ENCODE assay signal across 16 cellular contexts in genomic region chr6:146856296-146856695, GRCh38.
DNase-seq lines count a peak whose midpoint lies in the region; ATAC-seq and TF ChIP-seq lines count a peak whose summit lies in the region.
"Had no signal": no experiment of that assay in that cellular context is flagged by ENCODE, and none has a peak within 500 bp of the region (broad histone marks: within the 10 kb centered on the region; RNA-seq: fewer than 3 reads in every experiment).

No MANE protein-coding gene starts in this region.

- intact Hi-C loops in prostate gland (cut with DNase I): loop anchor here (2.0 to 5.0 kb wide), 4 partner anchors 56 to 429 kb away; partner anchors contain the start of gene STXBP5

- WGBS in prostate gland: 90% methylated on average over 7 of the region's 7 CpGs

- no peaks in the 10 kb centered on the region for H3K27me3 ChIP-seq in prostate gland (replicated peaks; ENCODE audit: insufficient read depth)
- H3K27me3 ChIP-seq: BLaER1 treated with 17β-estradiol and CSF1 and Interleukin-3, amounts not matched to agents 10 nM and 100 nM; heart left ventricle had no signal

- no peak overlapping the region for H3K27ac ChIP-seq in prostate gland
- H3K27ac ChIP-seq: BLaER1 treated with 17β-estradiol and CSF1 and Interleukin-3, amounts not matched to agents 10 nM and 100 nM; heart left ventricle had no signal

- H3K4me1 ChIP-seq in prostate gland (replicated peaks): no peaks in the 10 kb centered on the region

- ATAC-seq in GM18873 (IDR thresholded peaks at IDR 0.05; ENCODE audit: low FRiP score, unreplicated experiment) (peak; percentile 46), HG02642 (IDR thresholded peaks at IDR 0.05; ENCODE audit: poor library complexity, unreplicated experiment) (peak; percentile 44), HG03565 (IDR thresholded peaks at IDR 0.05; ENCODE audit: unreplicated experiment) (peak; percentile 54)
- ATAC-seq: HCT116, heart left ventricle had no signal

- DNase-seq in GM12865 (ENCODE audit: low read depth) (peak; percentile 22), prostate gland (ENCODE audit: low spot score) (no peak), iPS-NIHi7 (ENCODE audit: extremely low spot score) (no peak), NOMO-1 (lab: John Stamatoyannopoulos, UW; ENCODE audit: unreplicated experiment in 2 of 2) (no peak), T1000 (lab: John Stamatoyannopoulos, UW) (no peak)
- DNase-seq: activated B cell treated with CpG ODN at 0.5 μM for 24 hours, endodermal cell, heart left ventricle, KG1, NCI-H2171, SIG-M5 had no signal

- H3K4me3 ChIP-seq in GM12865 (ENCODE audit: low read depth, low read length): no peak overlapping the region
- H3K4me3 ChIP-seq in prostate gland: no peak overlapping the region
- H3K4me3 ChIP-seq: BLaER1 treated with 17β-estradiol and CSF1 and Interleukin-3, amounts not matched to agents 10 nM and 100 nM; heart left ventricle had no signal

- H3K36me3 ChIP-seq in prostate gland: no peaks in the 10 kb centered on the region
- H3K36me3 ChIP-seq: BLaER1 treated with 17β-estradiol and CSF1 and Interleukin-3, amounts not matched to agents 10 nM and 100 nM; heart left ventricle had no signal

- no peaks in the 10 kb centered on the region for H3K9me3 ChIP-seq in prostate gland

- TF ChIP-seq POLR2A in prostate gland (IDR thresholded peaks at IDR 0.05): no peak

- TF ChIP-seq CTCF in GM12865 (IDR thresholded peaks at IDR 0.05; ENCODE audit: insufficient read depth, low read depth, low read length, missing control alignments): no peak
- no peak for TF ChIP-seq CTCF in prostate gland (IDR thresholded peaks at IDR 0.05)
